In the genomic region with DNA sequence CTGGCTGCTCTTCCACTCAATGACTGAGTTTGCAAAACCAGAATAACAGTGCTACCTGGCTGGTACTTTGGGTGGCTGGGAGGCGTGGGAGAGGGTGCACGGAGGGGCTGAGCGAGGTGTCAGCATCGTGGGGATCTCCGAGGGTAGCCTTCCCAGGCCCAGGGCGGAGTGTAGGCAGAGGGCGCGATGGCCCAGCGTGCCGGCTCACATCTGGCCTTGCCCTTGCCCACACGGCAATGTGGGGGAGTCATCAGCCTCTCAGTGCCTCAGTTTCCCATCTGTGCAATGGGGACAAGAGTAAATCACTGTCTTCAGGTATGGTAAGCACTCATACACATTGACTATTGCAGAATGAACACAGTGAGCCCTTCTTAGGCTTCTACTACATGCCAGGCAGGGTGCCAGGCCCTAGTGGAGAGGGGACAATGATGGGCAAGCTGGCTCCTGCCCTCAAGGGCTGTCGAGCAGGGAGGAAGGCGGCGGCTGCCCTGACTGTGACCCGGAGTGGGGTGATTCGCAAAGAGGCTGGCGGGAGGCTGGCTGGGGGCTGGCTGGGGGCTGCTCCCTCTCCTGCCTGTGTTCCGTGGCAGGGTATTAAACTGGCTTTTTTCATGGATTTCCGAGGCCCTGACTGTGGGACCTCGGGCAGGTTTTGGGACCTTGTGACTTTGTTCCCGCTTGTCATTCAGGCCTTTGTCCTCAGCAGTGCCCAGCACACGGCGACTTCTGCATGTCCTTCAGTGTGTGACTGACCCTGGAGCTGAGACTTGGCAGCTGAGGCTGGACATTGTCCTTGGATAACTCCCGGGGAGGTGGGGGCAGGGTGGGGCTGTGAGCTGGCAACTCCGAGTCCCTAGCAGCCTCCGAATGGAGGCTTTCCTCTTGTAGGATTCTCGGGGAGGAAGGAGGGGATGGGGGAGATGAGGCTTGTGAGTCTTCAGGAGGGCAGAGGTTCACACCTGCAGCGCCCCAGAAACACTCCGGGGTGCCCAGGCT, we compare ENCODE assay signal across 10 cellular contexts.
DNase-seq lines count a peak whose midpoint lies in the region; ATAC-seq, FAIRE-seq and TF ChIP-seq lines count a peak whose summit lies in the region.
"Had no signal": no experiment of that assay in that cellular context is flagged by ENCODE, and none has a peak within 500 bp of the region (broad histone marks: within the 10 kb centered on the region; RNA-seq: fewer than 3 reads in every experiment).

No MANE protein-coding gene starts in this region.

- no peaks in the 10 kb centered on the region for H3K9me3 ChIP-seq in adipocyte (ENCODE audit: control insufficient read depth, low read length)
- no peaks in the 10 kb centered on the region for H3K9me3 ChIP-seq in liver (ENCODE audit: control insufficient read depth in 4 of 4, low read length in 3 of 4)
- no peaks in the 10 kb centered on the region for H3K9me3 ChIP-seq in thoracic aorta

- H3K27ac ChIP-seq in liver (ENCODE audit: low read depth in 1 of 2, low read length in 2 of 2) (peak overlapping the region; percentile 32 to 48), thoracic aorta (peak overlapping the region; percentile 66 to 77)

- H3K36me3 ChIP-seq in adipocyte (ENCODE audit: control insufficient read depth, insufficient read depth, low read length, severe bottlenecking) (no peaks in the 10 kb centered on the region), liver (ENCODE audit: control insufficient read depth in 4 of 4, insufficient read depth in 3 of 4, low read depth in 1 of 4, low read length in 3 of 4) (no peaks in the 10 kb centered on the region), thoracic aorta (no peaks in the 10 kb centered on the region)

- ATAC-seq in thoracic aorta (ENCODE audit: insufficient number of reproducible peaks, low FRiP score, low read depth) = peak; percentile 45

- H3K9ac ChIP-seq in adipocyte (ENCODE audit: low read length) = peak overlapping the region; percentile 67
- no peak overlapping the region for H3K9ac ChIP-seq in liver (ENCODE audit: low read depth in 1 of 2, low read length in 2 of 2)

- TF ChIP-seq CTCF in liver (IDR thresholded peaks at IDR 0.05; ENCODE audit: low read depth, low read length, missing input control) (no peak), thoracic aorta (IDR thresholded peaks at IDR 0.05) (no peak)

- FAIRE-seq in frontal cortex (lab: Jason Lieb, UNC) = no peak
- FAIRE-seq: GM12878 had no signal

- no peak overlapping the region for H3K4me3 ChIP-seq in adipocyte (ENCODE audit: low read length)
- no peak overlapping the region for H3K4me3 ChIP-seq in liver (ENCODE audit: low read depth in 1 of 3, low read length in 3 of 3)
- peak overlapping the region; percentile 7 for H3K4me3 ChIP-seq in thoracic aorta
- H3K4me3 ChIP-seq: GM12878 had no signal

- 59% methylated on average over 29 of the region's 29 CpGs for WGBS in liver

- H3K27me3 ChIP-seq in adipocyte (replicated peaks; ENCODE audit: control insufficient read depth, insufficient read depth, low read length) = no peaks in the 10 kb centered on the region
- H3K27me3 ChIP-seq in liver (ENCODE audit: control insufficient read depth in 4 of 4, insufficient read depth in 4 of 4, low read length in 3 of 4) = no peaks in the 10 kb centered on the region
- no peaks in the 10 kb centered on the region for H3K27me3 ChIP-seq in thoracic aorta (replicated peaks; ENCODE audit: insufficient read depth)

- DNase-seq in NCI-H1092 (lab: John Stamatoyannopoulos, UW) (peak; percentile 34), adipocyte (ENCODE audit: low read depth) (no peak), thoracic aorta (ENCODE audit: low spot score) (no peak), activated gamma-delta T cell treated with Interleukin-2 at 50 U/mL for 16 hours (no peak), activated gamma-delta T cell (lab: John Stamatoyannopoulos, UW) (no peak), frontal cortex (ENCODE audit: low spot score in 2 of 2) (no peak)
- DNase-seq: PC-3; stimulated activated CD4-positive, alpha-beta T cell treated with anti-CD3 and anti-CD28 coated beads, Interleukin-4, amount 100 ng/mL, for 1 hour had no signal

- H3K4me1 ChIP-seq in adipocyte (ENCODE audit: control insufficient read depth, insufficient read depth, low read length) (peaks cover 86% of the 10 kb centered on the region), liver (ENCODE audit: control insufficient read depth in 4 of 4, insufficient read depth in 4 of 4, low read length in 3 of 4) (peaks cover 32 to 92% (median 82%) of the 10 kb centered on the region in 4 donors), thoracic aorta (ENCODE audit: control insufficient read depth in 1 of 2, low read depth in 2 of 2) (peaks cover 68 to 95% of the 10 kb centered on the region in 2 donors)

- peak in 1 of 2 donors; percentile 33 for TF ChIP-seq RAD21 in liver (IDR thresholded peaks at IDR 0.05)

TF ChIP-seq in liver, 16 proteins besides CTCF, POLR2A, EP300 and RAD21:
- TF ChIP-seq NR2F2 (IDR thresholded peaks at IDR 0.05) (peak; percentile 53), YY1 (IDR thresholded peaks at IDR 0.05) (no peak), RXRA (IDR thresholded peaks at IDR 0.05) (peak; percentile 92 to 97), SP1 (IDR thresholded peaks at IDR 0.05) (peak; percentile 68), HNF4A (conservative IDR thresholded peaks at IDR 0.05) (peak; percentile 70 to 77)
- TF ChIP-seq, protein P1, sequence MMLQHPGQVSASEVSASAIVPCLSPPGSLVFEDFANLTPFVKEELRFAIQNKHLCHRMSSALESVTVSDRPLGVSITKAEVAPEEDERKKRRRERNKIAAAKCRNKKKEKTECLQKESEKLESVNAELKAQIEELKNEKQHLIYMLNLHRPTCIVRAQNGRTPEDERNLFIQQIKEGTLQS (IDR thresholded peaks at IDR 0.05) = no peak
- TF ChIP-seq, protein P2, sequence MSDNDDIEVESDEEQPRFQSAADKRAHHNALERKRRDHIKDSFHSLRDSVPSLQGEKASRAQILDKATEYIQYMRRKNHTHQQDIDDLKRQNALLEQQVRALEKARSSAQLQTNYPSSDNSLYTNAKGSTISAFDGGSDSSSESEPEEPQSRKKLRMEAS (IDR thresholded peaks at IDR 0.05) = no peak
